Comparison of ENCODE assay signal across 27 cellular contexts in the genomic region with DNA sequence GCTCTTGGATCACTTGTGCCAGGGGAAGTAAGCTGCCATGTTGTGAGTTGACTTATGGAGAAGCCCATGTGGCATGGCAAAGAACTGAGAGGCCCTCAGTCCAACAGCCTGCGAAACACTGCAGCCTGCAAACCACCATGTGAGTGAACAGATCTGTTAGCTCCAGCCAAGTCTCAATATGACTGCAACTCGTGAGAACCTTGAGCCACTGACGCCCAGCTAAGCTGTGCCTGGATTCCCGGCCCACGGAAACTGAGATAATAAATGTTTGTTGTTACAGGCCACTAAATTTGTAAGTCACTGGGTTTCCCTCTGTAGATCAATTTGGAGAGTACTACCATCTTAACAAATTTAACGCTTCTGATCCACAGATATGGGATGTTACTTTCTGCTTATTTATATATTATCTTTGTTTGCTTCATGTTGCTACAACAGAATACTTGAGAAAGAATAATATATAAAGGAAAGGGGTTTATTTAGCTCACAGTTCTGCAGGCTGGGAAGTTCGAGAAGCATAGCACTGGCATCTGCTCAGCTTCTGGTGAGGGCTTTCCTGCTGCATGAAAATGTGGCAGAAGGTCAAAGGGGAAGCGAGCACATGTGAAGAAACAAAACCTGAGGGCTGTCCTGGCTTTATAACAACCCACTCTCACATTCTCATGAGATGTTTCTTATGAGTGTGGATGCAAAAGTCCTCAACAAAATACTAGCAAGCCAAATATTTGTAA. TPM values are rescaled to one million over a fixed set of nuclear protein-coding genes. Genes with fewer than 3 reads are reported as not detected.
A peak's percentile ranks its signal among the peaks of the same experiment; 100 is the strongest.
DNase-seq lines count a peak whose midpoint lies in the region; ATAC-seq, FAIRE-seq and TF ChIP-seq lines count a peak whose summit lies in the region.
"Had no signal": no experiment of that assay in that cellular context is flagged by ENCODE, and none has a peak within 500 bp of the region (broad histone marks: within the 10 kb centered on the region; RNA-seq: fewer than 3 reads in every experiment).

No MANE protein-coding gene starts in this region.

- H3K14ac ChIP-seq in mesenchymal stem cell (ENCODE audit: low read length in 2 of 2), result no peak overlapping the region

- H2AFZ ChIP-seq in GM12878 (ENCODE audit: control insufficient read depth, low read depth, low read length) (peak overlapping the region; percentile 69), mesenchymal stem cell (ENCODE audit: low read depth, low read length) (no peak overlapping the region)

- peak; percentile 85 for ATAC-seq in GM12878
- ATAC-seq: naive thymus-derived CD4-positive, alpha-beta T cell; SK-N-SH treated with all-trans-retinoic acid at 6 μM for 48 hours had no signal

- no peak for TF ChIP-seq EP300 in GM12878 (IDR thresholded peaks at IDR 0.05; ENCODE audit: borderline replicate concordance in 1 of 2, control insufficient read depth in 1 of 2, low read depth in 2 of 2, low read length in 2 of 2)

- TF ChIP-seq POLR2A in GM12878 (IDR thresholded peaks at IDR 0.05; ENCODE audit: low read depth, low read length) (no peak), esophagus squamous epithelium (IDR thresholded peaks at IDR 0.05) (no peak)

- no peak overlapping the region for H2BK120ac ChIP-seq in mesenchymal stem cell (ENCODE audit: low read depth, low read length)

- no peaks in the 10 kb centered on the region for H4K20me1 ChIP-seq in GM12878 (ENCODE audit: control insufficient read depth, insufficient read depth)

- no peaks in the 10 kb centered on the region for H3K79me1 ChIP-seq in mesenchymal stem cell (replicated peaks; ENCODE audit: low read length, poor library complexity, severe bottlenecking)

- intact Hi-C loops in GM12878 (cut with micrococcal nuclease; ENCODE audit: unreplicated experiment) (no loop called here), esophagus squamous epithelium (cut with DNase I) (no loop called here)

- no peak overlapping the region for H3K23ac ChIP-seq in mesenchymal stem cell (ENCODE audit: low read length in 2 of 2)

- H3K4me3 ChIP-seq in GM12878 (no peak overlapping the region), mesenchymal stem cell (ENCODE audit: insufficient read depth in 1 of 2, low read depth in 1 of 2, low read length in 2 of 2) (no peak overlapping the region), esophagus squamous epithelium (no peak overlapping the region)
- H3K4me3 ChIP-seq: adrenal gland, breast epithelium, ovary, sigmoid colon had no signal

- H3K9ac ChIP-seq in GM12878 (ENCODE audit: control insufficient read depth, insufficient read depth, low read length), result peak overlapping the region; percentile 35
- no peak overlapping the region for H3K9ac ChIP-seq in mesenchymal stem cell (ENCODE audit: low read length)

- H4K91ac ChIP-seq in mesenchymal stem cell (ENCODE audit: low read length), result no peak overlapping the region

- H3K27ac ChIP-seq in GM12878 (ENCODE audit: control insufficient read depth, insufficient read depth), result peak overlapping the region; percentile 76
- no peak overlapping the region for H3K27ac ChIP-seq in mesenchymal stem cell (ENCODE audit: low read length, poor library complexity, severe bottlenecking)
- no peak overlapping the region for H3K27ac ChIP-seq in esophagus squamous epithelium
- H3K27ac ChIP-seq: adrenal gland, breast epithelium, ovary, sigmoid colon, WERI-Rb-1 had no signal

- no TSS peak for BruUV-seq in GM12878 (replicated peaks; lab: Mats Ljungman, UMichigan)

- H3K27me3 ChIP-seq in GM12878 (replicated peaks in 1 of 2; ENCODE audit: control insufficient read depth in 2 of 2, insufficient read depth in 2 of 2, low read length in 1 of 2) (no peaks in the 10 kb centered on the region), mesenchymal stem cell (ENCODE audit: control insufficient read depth in 1 of 2, insufficient read depth in 1 of 2, low read length in 2 of 2) (peaks cover 0 to 15% of the 10 kb centered on the region in 2 experiments), esophagus squamous epithelium (peaks cover 0 to 4% (median 0%) of the 10 kb centered on the region in 4 donors)
- H3K27me3 ChIP-seq: adrenal gland, breast epithelium, ovary had no signal

- CTCF ChIA-PET in GM10248 (lab: Yijun Ruan, JAX) (interaction anchor here (0.7 to 2.8 kb wide), 8 partner anchors 8 to 147 kb away, joined by 3 to 10 read pairs (median 5); a partner anchor contains a TSS), GM12878 (lab: Yijun Ruan, JAX) (interaction anchor here (1.3 to 2.1 kb wide), 2 partner anchors 29 to 79 kb away, joined by 7 to 8 read pairs; no protein-coding TSS in a partner anchor)

- DNase-seq in GM10248 (ENCODE audit: extremely low spot score) (peak; percentile 56), GM13977 (ENCODE audit: low spot score) (peak; percentile 84), GM12878 (ENCODE audit: low read depth, low spot score) (peak; percentile 63), mesenchymal stem cell (peak; percentile 53), retina (no peak), esophagus squamous epithelium (lab: John Stamatoyannopoulos, UW) (no peak)
- no peak for DNase-seq in stimulated activated CD4-positive, alpha-beta T cell treated with anti-CD3 and anti-CD28 coated beads, Interleukin-2, amount 100 ng/mL, for 48 hours
- DNase-seq: activated CD4-positive, alpha-beta T cell treated with anti-CD3 and anti-CD28 coated beads, Interleukin-2, amount 50 U/mL, for 4 hours; activated CD8-positive, alpha-beta memory T cell treated with anti-CD3 and anti-CD28 coated beads, Interleukin-2, amount 50 U/mL, for 4 hours; activated gamma-delta T cell; adrenal gland; C1 segment of cervical spinal cord; EL; left cardiac atrium; naive thymus-derived CD4-positive, alpha-beta T cell; NCI-H1436; NCI-H524 treated with DMSO at 0.1 percent for 48 hours; RPMI8226; sigmoid colon; WERI-Rb-1 had no signal

- H3K4me2 ChIP-seq in GM12878 (ENCODE audit: control insufficient read depth, insufficient read depth) (peak overlapping the region; percentile 35; the same call in 1 of the 2 replicates), mesenchymal stem cell (ENCODE audit: low read length, poor library complexity, severe bottlenecking) (no peak overlapping the region)

- H2AK5ac ChIP-seq in mesenchymal stem cell (ENCODE audit: low read length, severe bottlenecking), result no peak overlapping the region

- in situ Hi-C loops in GM13977 (cut with MboI; ENCODE audit: low pct_unique_long_range_greater_than_20kb, low sequenced_read_pairs, unreplicated experiment), result loop anchor here (10.0 kb wide), 1 partner anchor 79 kb away; a partner anchor contains a TSS
- in situ Hi-C loops in GM12878 (cut with MboI), result no loop called here

- no peak overlapping the region for H2BK12ac ChIP-seq in mesenchymal stem cell (ENCODE audit: low read length in 2 of 2)

- TF ChIP-seq CTCF in GM10248 (IDR thresholded peaks at IDR 0.05; ENCODE audit: control extremely low read depth, extremely low read depth, low read depth, missing control alignments) (no peak), GM13977 (IDR thresholded peaks at IDR 0.05; ENCODE audit: extremely low read depth, insufficient read depth, missing control alignments) (no peak), GM12878 (IDR thresholded peaks at IDR 0.05 in 2 of 3, conservative IDR thresholded peaks at IDR 0.05 in 1 of 3; ENCODE audit: control insufficient read depth in 2 of 3, extremely low read depth in 1 of 3, insufficient read depth in 1 of 3, low read depth in 3 of 3, low read length in 3 of 3) (no peak), esophagus squamous epithelium (IDR thresholded peaks at IDR 0.05) (no peak)

- SMC1A ChIA-PET in GM12878 (lab: Charles Lee; ENCODE audit: uncharacterized antibody, unreplicated experiment), result interaction anchor here (0.9 kb wide), 1 partner anchor 14 kb away, joined by 3 read pairs; no protein-coding TSS in a partner anchor

- H4K8ac ChIP-seq in mesenchymal stem cell (ENCODE audit: low read length), result no peak overlapping the region

- H3K79me2 ChIP-seq in GM12878 (ENCODE audit: control insufficient read depth, insufficient read depth, low read length), result no peaks in the 10 kb centered on the region

- no peak overlapping the region for H3K18ac ChIP-seq in mesenchymal stem cell (ENCODE audit: low read depth in 1 of 2, low read length in 2 of 2)

- TF ChIP-seq RAD21 in GM12878 (IDR thresholded peaks at IDR 0.05; ENCODE audit: insufficient read depth, low read depth, low read length), result no peak

- H3K9me3 ChIP-seq in GM12878 (replicated peaks; ENCODE audit: control insufficient read depth, insufficient read depth, low read length) (peaks cover 4% of the 10 kb centered on the region), mesenchymal stem cell (ENCODE audit: control insufficient read depth, low read length) (peaks cover 17% of the 10 kb centered on the region), esophagus squamous epithelium (peaks cover 0 to 2% (median 0%) of the 10 kb centered on the region in 3 donors)
- H3K9me3 ChIP-seq: adrenal gland, breast epithelium, sigmoid colon had no signal

- RAD21 ChIA-PET in GM12878 (lab: Charles Lee; ENCODE audit: unreplicated experiment), result interaction anchor here (1.5 kb wide), 1 partner anchor 79 kb away, joined by 6 read pairs; no protein-coding TSS in a partner anchor

- H3K36me3 ChIP-seq in GM12878 (ENCODE audit: control insufficient read depth in 2 of 2, insufficient read depth in 2 of 2, low read length in 1 of 2) (no peaks in the 10 kb centered on the region), mesenchymal stem cell (ENCODE audit: control insufficient read depth in 1 of 2, insufficient read depth in 2 of 2, low read depth in 1 of 2, low read length in 2 of 2) (no peaks in the 10 kb centered on the region), esophagus squamous epithelium (no peaks in the 10 kb centered on the region)
- H3K36me3 ChIP-seq: adrenal gland, breast epithelium, ovary, sigmoid colon, WERI-Rb-1 had no signal

- H2BK5ac ChIP-seq in mesenchymal stem cell (ENCODE audit: low read depth, low read length, poor library complexity, severe bottlenecking), result no peak overlapping the region

- WGBS in GM12878 (ENCODE audit: insufficient coverage, insufficient replicate concordance, low lambda C conversion rate, missing lambda C conversion rate), result 4% methylated on average over 8 of the region's 8 CpGs
- 82% methylated on average over 7 of the region's 8 CpGs for WGBS in mesenchymal stem cell
- WGBS in esophagus squamous epithelium, 2 donors, result 59 to 65% methylated on average over 8 of the region's 8 CpGs

- peaks cover 20% of the 10 kb centered on the region for H3K4me1 ChIP-seq in GM12878 (ENCODE audit: control insufficient read depth, insufficient read depth, low read length)
- peaks cover 3% of the 10 kb centered on the region for H3K4me1 ChIP-seq in mesenchymal stem cell (ENCODE audit: control insufficient read depth, insufficient read depth, low read depth, low read length)
- peaks cover 0 to 24% (median 8%) of the 10 kb centered on the region in 3 donors for H3K4me1 ChIP-seq in esophagus squamous epithelium
- H3K4me1 ChIP-seq: adrenal gland, sigmoid colon had no signal

- H3K4ac ChIP-seq in mesenchymal stem cell (ENCODE audit: low read depth in 1 of 2, low read length in 2 of 2), result no peak overlapping the region

- FAIRE-seq in GM12878 (lab: Jason Lieb, UNC), result peak; percentile 96
- FAIRE-seq: D721Med, GM19239, H1 had no signal

- POLR2A ChIA-PET in GM10248 (lab: Yijun Ruan, JAX) (interaction anchor here (0.6 kb wide), 1 partner anchor 104 kb away, joined by 3 read pairs; no protein-coding TSS in a partner anchor), GM12878 (lab: Charles Lee) (interaction anchor here (0.5 to 1.0 kb wide), 2 partner anchors 32 to 272 kb away, joined by 3 to 5 read pairs; no protein-coding TSS in a partner anchor)

- H2BK15ac ChIP-seq in mesenchymal stem cell (ENCODE audit: low read depth, poor library complexity, severe bottlenecking), result no peak overlapping the region

RNA-seq across cellular contexts. Expression of a gene that starts 29.4 kb away (rescaled TPM):
- 101 and 113 TPM in 2 replicates for total RNA-seq in GM12878 (2013; cell fraction: nucleolus; rRNA removed)
- total RNA-seq in GM12878 (2014; rRNA removed) (42.3 and 48.7 TPM in 2 replicates), GM12878 (2014; rRNA removed; fragmentation: Illumina TruSeq; extraction: Trizol) (15.7 and 20.1 TPM in 2 replicates), GM12878 (2021) (91.7 and 99.2 TPM in 2 replicates), esophagus squamous epithelium (1 to 10 TPM; 2.7 to 9.9 (median 5.3) TPM)
- 24.6 TPM for polyA plus RNA-seq in GM12878 (2011; ENCODE audit: low read depth)
- polyA plus RNA-seq in GM12878 (2011; rRNA removed) (11.9 and 27.0 TPM in 2 replicates), GM12878 (2014; fragmentation: Illumina TruSeq; extraction: Trizol) (11.6 and 26.5 TPM in 2 replicates), GM12878 (2014; fragmentation: Nextera tagmentation; extraction: Ambion mirVana) (1 to 10 TPM; 1.0 to 3.0 TPM), GM12878 (2014; rRNA removed) (66.4 and 78.9 TPM in 2 replicates), GM12878 (2016; fragmentation: Nextera tagmentation; extraction: Ambion mirVana) (10 to 100 TPM; 61.1 to 62.8 TPM)
- polyA plus RNA-seq in GM12878 (2011; cell fraction: cytosol; rRNA removed), result 33.7 and 42.7 TPM in 2 replicates
- polyA plus RNA-seq in GM12878 (2011; cell fraction: nucleus; rRNA removed), result 110 and 156 TPM in 2 replicates
- 53.3 and 60.4 TPM in 2 replicates for polyA plus RNA-seq in GM12878 (2012)
- polyA minus RNA-seq in GM12878 (2011; rRNA and poly(A)+ RNA removed), result 33.0 and 50.5 TPM in 2 replicates
- polyA minus RNA-seq in GM12878 (2011; cell fraction: cytosol; rRNA and poly(A)+ RNA removed), result 22.2 and 24.8 TPM in 2 replicates
- polyA minus RNA-seq in GM12878 (2011; cell fraction: nucleus; rRNA and poly(A)+ RNA removed), result 32.2 and 63.0 TPM in 2 replicates
- polyA plus RNA-seq in mesenchymal stem cell (2013, experiment 1 of 2), result 1.7 TPM
- 1.5 TPM for polyA plus RNA-seq in mesenchymal stem cell (2013, experiment 2 of 2)
- total RNA-seq: MCF 10A had no signal

Comparison
In these comparisons a context has a peak if more than half of its experiments do, and no peak if none do; other contexts are left out.
1. DNase-seq: peak in GM10248 (single experiment), GM13977 (single experiment), GM12878 (single experiment) and mesenchymal stem cell (single experiment); none in stimulated activated CD4-positive, alpha-beta T cell treated with anti-CD3 and anti-CD28 coated beads, Interleukin-2, amount 100 ng/mL, for 48 hours (0 of 2), retina (single experiment) and esophagus squamous epithelium (single experiment).